In the genomic region with DNA sequence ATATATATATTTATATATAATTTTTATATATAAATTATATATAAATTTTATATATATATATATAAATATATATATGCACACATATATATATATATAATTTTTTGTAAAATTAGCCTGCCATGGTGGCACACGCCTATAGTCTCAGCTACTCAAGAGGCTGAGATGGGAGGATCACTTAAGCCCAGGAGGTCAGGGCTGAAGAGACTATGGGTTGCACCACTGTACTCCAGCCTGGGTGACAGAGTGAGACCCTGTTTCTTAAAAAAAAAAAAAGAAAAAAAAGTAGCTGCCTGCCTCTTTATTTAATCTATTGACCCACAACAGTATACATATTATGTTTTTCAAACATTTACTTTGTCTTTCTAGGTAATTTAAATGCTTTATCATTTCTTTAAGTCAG, we compare ENCODE assay signal across 34 cellular contexts.
"Had no signal": no experiment of that assay in that cellular context is flagged by ENCODE, and none has a peak within 500 bp of the region (broad histone marks: within the 10 kb centered on the region; RNA-seq: fewer than 3 reads in every experiment).

No MANE protein-coding gene starts in this region.

- DNase-seq: Karpas-422, Kasumi-1, MG63, MM.1S, MV-4-11, NCI-H1048, NCI-H1092, NCI-H1092 treated with DMSO at 0.1 percent for 48 hours, NCI-H1105, NCI-H1105 treated with DMSO at 0.1 percent for 48 hours, NCI-H1417 treated with DMSO at 0.1 percent for 48 hours, NCI-H1436, NCI-H1436 treated with DMSO at 0.1 percent for 48 hours, NCI-H146, NCI-H1694, NCI-H1694 treated with DMSO at 0.1 percent for 48 hours, NCI-H187, NCI-H187 treated with DMSO at 0.1 percent for 48 hours, NCI-H1930, NCI-H2029, NCI-H2029 treated with DMSO at 0.1 percent for 48 hours, NCI-H2081, NCI-H2081 treated with DMSO at 0.1 percent for 48 hours, NCI-H2171, NCI-H2171 treated with DMSO at 0.1 percent for 48 hours, NCI-H2227 treated with DMSO at 0.1 percent for 48 hours, NCI-H226, NCI-H345, NCI-H446, NCI-H446 treated with DMSO at 0.1 percent for 48 hours, NCI-H510A, NCI-H510A treated with DMSO at 0.1 percent for 48 hours, NCI-H524, NCI-H524 treated with DMSO at 0.1 percent for 48 hours had no signal

- H3K9me3 ChIP-seq: MG63 had no signal

- H3K27me3 ChIP-seq: MG63 had no signal

- H3K4me3 ChIP-seq: MG63 had no signal
